In the genomic region with DNA sequence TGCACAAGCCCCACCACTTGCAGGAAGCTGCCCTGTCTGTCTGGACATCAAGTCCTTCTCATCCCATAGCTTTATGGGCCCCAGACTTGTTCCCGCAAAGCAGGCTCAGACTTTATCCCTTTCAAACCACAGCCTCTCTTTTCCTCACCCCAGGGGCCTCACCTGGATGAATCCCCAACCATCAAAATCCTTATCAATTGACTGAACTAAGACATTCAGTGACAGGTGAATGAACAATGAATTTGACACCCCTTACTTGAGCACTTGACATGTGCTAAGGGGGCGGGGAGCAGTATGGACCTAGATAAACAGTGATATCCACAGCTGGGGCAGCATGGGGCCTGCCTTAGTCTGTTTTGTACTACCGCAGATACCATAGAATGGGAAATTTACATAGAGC, we compare ENCODE assay signal across 32 cellular contexts. TPM values are rescaled to one million over a fixed set of nuclear protein-coding genes. Genes with fewer than 3 reads are reported as not detected.
"Had no signal": no experiment of that assay in that cellular context is flagged by ENCODE, and none has a peak within 500 bp of the region (broad histone marks: within the 10 kb centered on the region; RNA-seq: fewer than 3 reads in every experiment).

No MANE protein-coding gene starts in this region.

- H3K4me1 ChIP-seq: body of pancreas, pancreas, testis had no signal

- H3K27me3 ChIP-seq: body of pancreas, cardiac muscle cell, left lung, pancreas, testis had no signal

- H3K27ac Mint-ChIP-seq: activated naive CD4-positive, alpha-beta T cell treated with anti-CD3 and anti-CD28 coated beads for 36 hours; activated naive CD8-positive, alpha-beta T cell treated with anti-CD3 and anti-CD28 coated beads, Interleukin-2, amount 50 U/mL, for 24 hours; activated T-helper 2 cell treated with anti-CD3 and anti-CD28 coated beads, Interferon-gamma antibody, Interleukin-2, Interleukin-4, amounts not matched to agents 10 μg/mL and 5 μg/mL and 100 μg/mL, durations not matched to agents 14 hours and 24 hours and 36 hours; dendritic cell treated with granulocyte-macrophage colony-stimulating factor and Interleukin-4, amounts not matched to agents 40 ng/mL and 50 ng/mL, for 4 days; natural killer cell had no signal

- H3K27ac ChIP-seq: body of pancreas, cardiac muscle cell, left lung, pancreas, skin epidermis, testis had no signal

- H3K27me3 Mint-ChIP-seq: activated naive CD8-positive, alpha-beta T cell treated with anti-CD3 and anti-CD28 coated beads, Interleukin-2, amount 50 U/mL, for 24 hours; dendritic cell treated with granulocyte-macrophage colony-stimulating factor and Interleukin-4, amounts not matched to agents 40 ng/mL and 50 ng/mL, for 4 days had no signal

- H3K36me3 Mint-ChIP-seq: natural killer cell had no signal

- FAIRE-seq: frontal cortex, pancreas had no signal

- H3K36me3 ChIP-seq: cardiac muscle cell, left lung, pancreas had no signal

- H3K4me3 ChIP-seq: body of pancreas, cardiac muscle cell, left lung, lung, pancreas, skin epidermis, testis had no signal

- H3K9me3 ChIP-seq: body of pancreas, left lung, pancreas, testis had no signal

- H3K4me3 Mint-ChIP-seq: activated naive CD4-positive, alpha-beta T cell treated with anti-CD3 and anti-CD28 coated beads for 36 hours; activated naive CD8-positive, alpha-beta T cell treated with anti-CD3 and anti-CD28 coated beads, Interleukin-2, amount 50 U/mL, for 24 hours; activated T-cell treated with anti-CD3 and anti-CD28 coated beads, Interleukin-2, amount 50 U/mL, for 4 hours; dendritic cell treated with granulocyte-macrophage colony-stimulating factor and Interleukin-4, amounts not matched to agents 40 ng/mL and 50 ng/mL, for 4 days; natural killer cell had no signal

- H3K9me3 Mint-ChIP-seq: activated naive CD4-positive, alpha-beta T cell treated with anti-CD3 and anti-CD28 coated beads for 36 hours; activated naive CD8-positive, alpha-beta T cell treated with anti-CD3 and anti-CD28 coated beads, Interleukin-2, amount 50 U/mL, for 24 hours; activated T-cell treated with anti-CD3 and anti-CD28 coated beads, Interleukin-2, amount 50 U/mL, for 4 hours; activated T-helper 2 cell treated with anti-CD3 and anti-CD28 coated beads, Interferon-gamma antibody, Interleukin-2, Interleukin-4, amounts not matched to agents 10 μg/mL and 5 μg/mL and 100 μg/mL, durations not matched to agents 14 hours and 24 hours and 36 hours; dendritic cell treated with granulocyte-macrophage colony-stimulating factor and Interleukin-4, amounts not matched to agents 40 ng/mL and 50 ng/mL, for 4 days; natural killer cell had no signal

- DNase-seq: activated CD4-positive, alpha-beta T cell treated with anti-CD3 and anti-CD28 coated beads for 4 hours; activated CD4-positive, alpha-beta T cell treated with anti-CD3 and anti-CD28 coated beads, Interleukin-2, amount 50 U/mL, for 48 hours; activated CD4-positive, CD25-positive, alpha-beta regulatory T cell; activated CD8-positive, alpha-beta memory T cell treated with anti-CD3 and anti-CD28 coated beads, Interleukin-2, amount 50 U/mL, for 48 hours; activated naive CD8-positive, alpha-beta T cell treated with anti-CD3 and anti-CD28 coated beads, Interleukin-2, amount 50 U/mL, for 24 hours; activated T-cell treated with anti-CD3 and anti-CD28 coated beads, Interleukin-2, amount 50 U/mL, for 4 hours; body of pancreas; effector CD4-positive, alpha-beta T cell; glutamatergic neuron; hippocampal formation; kidney glomerular epithelial cell; left lung; midbrain; natural killer cell; pancreas; right cardiac atrium; stimulated activated CD4-positive, alpha-beta T cell treated with anti-CD3 and anti-CD28 coated beads, Interleukin-2, amount 100 ng/mL, for 24 hours; stimulated activated CD8-positive, alpha-beta memory T cell treated with anti-CD3 and anti-CD28 coated beads, Interleukin-4, amount 100 ng/mL, for 48 hours; stimulated activated naive CD4-positive, alpha-beta T cell; T1000; testis; trophoblast cell had no signal

RNA-seq across cellular contexts. Expression of gene RAB44, which starts 5.0 kb away (rescaled TPM):
- total RNA-seq: activated CD8-positive, alpha-beta memory T cell treated with anti-CD3 and anti-CD28 coated beads for 36 hours; activated T-helper 2 cell treated with anti-CD3 and anti-CD28 coated beads, Interferon-gamma antibody, Interleukin-2, Interleukin-4, amounts not matched to agents 10 μg/mL and 5 μg/mL and 100 μg/mL, durations not matched to agents 14 hours and 24 hours and 36 hours; cardiac muscle cell; chondrocyte; frontal cortex; pulmonary artery endothelial cell had no signal
- polyA plus RNA-seq: cardiac muscle cell, right cardiac atrium had no signal
